Comparison of ENCODE assay signal across 8 cellular contexts in genomic region chr11:64165842-64166635, GRCh38. TPM values are rescaled to one million over a fixed set of nuclear protein-coding genes. Genes with fewer than 3 reads are reported as not detected.
DNase-seq lines count a peak whose midpoint lies in the region; ATAC-seq, FAIRE-seq and TF ChIP-seq lines count a peak whose summit lies in the region.

Gene MACROD1, minus strand, starts transcription at chr11:64166113. Its CDS starts 119 bp downstream, at chr11:64165994.

- peak; percentile 94 for DNase-seq in GM10266 (ENCODE audit: extremely low spot score)
- DNase-seq in NCI-H146 (lab: John Stamatoyannopoulos, UW) = peak; percentile 93
- DNase-seq in T-helper 2 cell treated with Interferon-gamma antibody and Interleukin-4, amounts not matched to agents 5 μg/mL and 100 μg/mL, for 36 hours (ENCODE audit: low spot score) = peak; percentile 86
- peak; percentile 44 for DNase-seq in astrocyte (ENCODE audit: low read depth)
- peak; percentile 94 for DNase-seq in hepatocyte (ENCODE audit: low spot score)
- peak; percentile 22 for DNase-seq in retinal pigment epithelial cell (ENCODE audit: low read depth)

- H3K4me2 ChIP-seq in astrocyte (ENCODE audit: low read length) (peak within 1 kb of the TSS; percentile 83), hepatocyte (peak within 1 kb of the TSS; percentile 94)

- FAIRE-seq in astrocyte (lab: Jason Lieb, UNC) = no peak

- peak within 1 kb of the TSS; percentile 67 for H3K4me3 ChIP-seq in astrocyte (ENCODE audit: insufficient read depth, low read depth, low read length)
- H3K4me3 ChIP-seq in hepatocyte = peak within 1 kb of the TSS; percentile 81
- peak within 1 kb of the TSS; percentile 59 for H3K4me3 ChIP-seq in retinal pigment epithelial cell (ENCODE audit: low read length)

- no peaks in the 10 kb centered on the region for H3K36me3 ChIP-seq in astrocyte (ENCODE audit: insufficient read depth, low read length)
- no peaks in the 10 kb centered on the region for H3K36me3 ChIP-seq in hepatocyte (replicated peaks; ENCODE audit: insufficient read depth, low read depth)

- H3K27ac ChIP-seq in astrocyte (ENCODE audit: low read depth, low read length) (no peak within 1 kb of the TSS), hepatocyte (peak within 1 kb of the TSS; percentile 67)

- H3K27me3 ChIP-seq in astrocyte (ENCODE audit: insufficient read depth, low read length) (no peaks in the 10 kb centered on the region), hepatocyte (no peaks in the 10 kb centered on the region)

- TF ChIP-seq CTCF in GM10266 (IDR thresholded peaks at IDR 0.05; ENCODE audit: control insufficient read depth, insufficient read depth, low read depth, missing control alignments) (no peak), astrocyte (IDR thresholded peaks at IDR 0.05; ENCODE audit: insufficient read depth, low read depth, low read length) (no peak), hepatocyte (IDR thresholded peaks at IDR 0.05; ENCODE audit: poor library complexity) (no peak), retinal pigment epithelial cell (conservative IDR thresholded peaks at IDR 0.05; ENCODE audit: low read depth, low read length) (no peak)

- peak within 1 kb of the TSS; percentile 89 for H3K4me3 Mint-ChIP-seq in T-helper 2 cell treated with Interferon-gamma antibody and Interleukin-4, amounts not matched to agents 5 μg/mL and 100 μg/mL, for 36 hours
- H3K4me3 Mint-ChIP-seq in astrocyte (ENCODE audit: unreplicated experiment) = peak within 1 kb of the TSS; percentile 83

- no peaks in the 10 kb centered on the region for H3K9me2 ChIP-seq in hepatocyte (replicated peaks; ENCODE audit: insufficient read depth)

- ATAC-seq in HG02798 (IDR thresholded peaks at IDR 0.05; ENCODE audit: poor library complexity, unreplicated experiment) = peak; percentile 83
- ATAC-seq in GM21717 (IDR thresholded peaks at IDR 0.05; ENCODE audit: unreplicated experiment) = no peak

- H3K9me3 Mint-ChIP-seq in T-helper 2 cell treated with Interferon-gamma antibody and Interleukin-4, amounts not matched to agents 5 μg/mL and 100 μg/mL, for 36 hours = no peaks in the 10 kb centered on the region
- no peaks in the 10 kb centered on the region for H3K9me3 Mint-ChIP-seq in astrocyte (ENCODE audit: unreplicated experiment)

- no peaks in the 10 kb centered on the region for H3K36me3 Mint-ChIP-seq in T-helper 2 cell treated with Interferon-gamma antibody and Interleukin-4, amounts not matched to agents 5 μg/mL and 100 μg/mL, for 36 hours (ENCODE audit: low read depth)
- no peaks in the 10 kb centered on the region for H3K36me3 Mint-ChIP-seq in astrocyte (ENCODE audit: low read depth, unreplicated experiment)

- H2AFZ ChIP-seq in astrocyte (ENCODE audit: low read depth, low read length) = peak within 1 kb of the TSS; percentile 92
- peak within 1 kb of the TSS; percentile 93 for H2AFZ ChIP-seq in hepatocyte

- WGBS in hepatocyte (ENCODE audit: low lambda C conversion rate, missing lambda C conversion rate) = under 1% methylated on average over 58 of the region's 92 CpGs

- H3K79me2 ChIP-seq in astrocyte (ENCODE audit: insufficient read depth, low read length) (no peaks in the 10 kb centered on the region), hepatocyte (peaks cover 9% of the 10 kb centered on the region)

- H3K4me1 ChIP-seq in astrocyte (ENCODE audit: insufficient read depth, low read length) (no peaks in the 10 kb centered on the region), hepatocyte (ENCODE audit: insufficient read depth) (peaks cover 10% of the 10 kb centered on the region)

- H4K20me1 ChIP-seq in astrocyte (ENCODE audit: insufficient read depth, low read length) (no peaks in the 10 kb centered on the region), hepatocyte (ENCODE audit: insufficient read depth, poor library complexity, severe bottlenecking) (no peaks in the 10 kb centered on the region)

- H3K4me1 Mint-ChIP-seq in T-helper 2 cell treated with Interferon-gamma antibody and Interleukin-4, amounts not matched to agents 5 μg/mL and 100 μg/mL, for 36 hours (ENCODE audit: low read depth) = peaks cover 4% of the 10 kb centered on the region
- H3K4me1 Mint-ChIP-seq in astrocyte (ENCODE audit: low read depth, unreplicated experiment) = no peaks in the 10 kb centered on the region

- H3K9me3 ChIP-seq in astrocyte (ENCODE audit: insufficient read depth, low read depth, low read length) (no peaks in the 10 kb centered on the region), hepatocyte (ENCODE audit: low read depth) (no peaks in the 10 kb centered on the region)

- peak within 1 kb of the TSS; percentile 74 for H3K9ac ChIP-seq in astrocyte (ENCODE audit: low read length)

- peak within 1 kb of the TSS; percentile 77 for H3K27ac Mint-ChIP-seq in T-helper 2 cell treated with Interferon-gamma antibody and Interleukin-4, amounts not matched to agents 5 μg/mL and 100 μg/mL, for 36 hours
- no peak within 1 kb of the TSS for H3K27ac Mint-ChIP-seq in astrocyte (ENCODE audit: unreplicated experiment)

- no peaks in the 10 kb centered on the region for H3K27me3 Mint-ChIP-seq in T-helper 2 cell treated with Interferon-gamma antibody and Interleukin-4, amounts not matched to agents 5 μg/mL and 100 μg/mL, for 36 hours (ENCODE audit: low read depth)
- H3K27me3 Mint-ChIP-seq in astrocyte (ENCODE audit: low read depth, unreplicated experiment) = peaks cover 7% of the 10 kb centered on the region

RNA-seq across cellular contexts. Expression of gene MACROD1, which starts in this region (rescaled TPM):
- 3.4 and 5.1 TPM in 2 replicates for total RNA-seq in astrocyte
- total RNA-seq in hepatocyte = 12.3 and 21.2 TPM in 2 replicates
- polyA plus RNA-seq in hepatocyte = 29.8 and 40.0 TPM in 2 replicates

Comparison
In these comparisons a context has a peak if more than half of its experiments do, and no peak if none do; other contexts are left out.
1. DNase-seq: peak in every context shown above with its lines; median percentile 94 in GM10266; 94 in hepatocyte; 93 in NCI-H146; 86 in T-helper 2 cell treated with Interferon-gamma antibody and Interleukin-4, amounts not matched to agents 5 μg/mL and 100 μg/mL, for 36 hours; 44 in astrocyte; 22 in retinal pigment epithelial cell.